In the genomic region with DNA sequence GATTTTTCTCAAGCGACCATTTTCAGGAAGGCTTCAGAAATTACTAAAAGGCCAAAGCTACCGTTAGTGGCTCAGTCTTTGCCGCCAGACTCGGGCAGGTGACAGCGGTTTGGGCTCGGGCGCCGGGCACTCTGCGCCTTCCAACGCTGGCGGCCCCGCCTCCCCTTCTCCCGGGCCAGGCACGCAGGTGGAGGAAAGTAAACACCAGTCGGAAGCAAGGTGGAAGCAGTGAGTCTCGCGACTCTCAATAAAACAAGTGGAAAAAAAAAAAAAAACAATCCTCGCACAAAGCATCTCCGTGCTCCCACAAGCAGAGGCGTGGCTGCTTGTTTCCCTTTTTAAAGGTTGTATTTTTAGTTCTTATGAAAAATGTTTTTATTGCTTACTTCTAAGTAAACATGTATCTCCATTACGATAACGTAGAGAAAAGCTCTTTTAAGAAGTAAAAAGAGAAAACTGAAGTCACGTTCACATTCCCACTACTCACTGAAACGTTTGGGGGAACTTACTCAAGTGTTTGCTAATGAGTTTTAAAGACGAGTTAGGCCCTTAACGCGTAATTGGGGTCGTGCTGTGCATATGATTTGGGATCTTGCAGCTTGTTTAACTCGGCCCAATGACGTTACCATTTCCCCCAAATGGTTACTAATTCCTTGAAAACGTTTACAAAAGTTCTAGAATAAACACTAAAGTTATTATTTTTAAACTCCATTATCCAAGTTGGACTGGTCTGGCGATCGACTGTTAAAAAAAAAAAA, we compare ENCODE assay signal across 8 cellular contexts.
DNase-seq lines count a peak whose midpoint lies in the region; ATAC-seq and TF ChIP-seq lines count a peak whose summit lies in the region.

No MANE protein-coding gene starts in this region.

- in situ Hi-C loops in brain microvascular endothelial cell (cut with HindIII; ENCODE audit: low pct_ligation_motif_present, low sequenced_read_pairs): no loop called here

- H3K4me3 ChIP-seq in brain microvascular endothelial cell (ENCODE audit: low read depth, low read length): peak overlapping the region; percentile 80

- H3K36me3 ChIP-seq in brain microvascular endothelial cell (replicated peaks): no peaks in the 10 kb centered on the region

- no peak for ATAC-seq in GM21526 (IDR thresholded peaks at IDR 0.05; ENCODE audit: low FRiP score, unreplicated experiment)

- no peak for TF ChIP-seq CTCF in brain microvascular endothelial cell (IDR thresholded peaks at IDR 0.05; ENCODE audit: low read depth, low read length, missing control alignments)

- H3K27ac ChIP-seq in brain microvascular endothelial cell: peak overlapping the region; percentile 8

- DNase-seq in COLO668 (lab: John Stamatoyannopoulos, UW; ENCODE audit: unreplicated experiment) (peak; percentile 97), HuH-7.5 (ENCODE audit: low spot score) (peak; percentile 45), SHP77 treated with DMSO at 0.1 percent for 48 hours (lab: John Stamatoyannopoulos, UW) (peak; percentile 71), brain microvascular endothelial cell (no peak), islet precursor cell (peak; percentile 65), cortex of kidney (lab: John Stamatoyannopoulos, UW) (no peak)
- peak; percentile 71 for DNase-seq in stimulated activated CD4-positive, alpha-beta T cell treated with anti-CD3 and anti-CD28 coated beads, Interleukin-15, amount 100 ng/mL, for 24 hours

- no peaks in the 10 kb centered on the region for H3K27me3 ChIP-seq in brain microvascular endothelial cell (replicated peaks)

Comparison
In these comparisons a context has a peak if more than half of its experiments do, and no peak if none do; other contexts are left out.
1. DNase-seq: peak in COLO668 (single experiment), HuH-7.5 (single experiment), SHP77 treated with DMSO at 0.1 percent for 48 hours (single experiment), islet precursor cell (single experiment) and stimulated activated CD4-positive, alpha-beta T cell treated with anti-CD3 and anti-CD28 coated beads, Interleukin-15, amount 100 ng/mL, for 24 hours (single experiment); none in brain microvascular endothelial cell (single experiment) and cortex of kidney (single experiment).